ENCODE assay signal across 18 cellular contexts in genomic region chr9:33471361-33471760, GRCh38. TPM values are rescaled to one million over a fixed set of nuclear protein-coding genes. Genes with fewer than 3 reads are reported as not detected.
DNase-seq lines count a peak whose midpoint lies in the region; ATAC-seq and TF ChIP-seq lines count a peak whose summit lies in the region.
"Had no signal": no experiment of that assay in that cellular context is flagged by ENCODE, and none has a peak within 500 bp of the region (broad histone marks: within the 10 kb centered on the region; RNA-seq: fewer than 3 reads in every experiment).

No MANE protein-coding gene starts in this region.

- H3K9me2 ChIP-seq in Karpas-422 (replicated peaks; ENCODE audit: insufficient read depth, low read length), result no peaks in the 10 kb centered on the region

- H3K9me3 ChIP-seq in Karpas-422 (ENCODE audit: low read length) (no peaks in the 10 kb centered on the region), mammary epithelial cell (replicated peaks; ENCODE audit: insufficient read depth, low read length) (no peaks in the 10 kb centered on the region)
- H3K9me3 ChIP-seq: MG63 had no signal

- TF ChIP-seq CTCF in mammary epithelial cell (conservative IDR thresholded peaks at IDR 0.05 in 1 of 2, IDR thresholded peaks at IDR 0.05 in 1 of 2; ENCODE audit: extremely low read depth in 1 of 2, insufficient read depth in 1 of 2, low read depth in 1 of 2, low read length in 2 of 2) (no peak), type B pancreatic cell (conservative IDR thresholded peaks at IDR 0.05) (no peak)

- peak overlapping the region; percentile 61 for H3K4me3 Mint-ChIP-seq in stimulated activated naive CD8-positive, alpha-beta T cell treated with anti-CD3 and anti-CD28 coated beads, Interleukin-15, Interleukin-2, amounts not matched to agents 100 ng/mL and 50 ng/mL, for 24 hours
- H3K4me3 Mint-ChIP-seq in stimulated activated naive CD8-positive, alpha-beta T cell treated with anti-CD3 and anti-CD28 coated beads, Interleukin-15, amount 100 ng/mL, for 72 hours, result peak overlapping the region in 1 of 2 donors; percentile 10
- H3K4me3 Mint-ChIP-seq in type B pancreatic cell, result peak overlapping the region; percentile 1

- CTCF ChIA-PET in mammary epithelial cell (lab: Charles Lee; ENCODE audit: low non-redundant PET), result no interaction called here

- BruUV-seq in mammary epithelial cell (replicated peaks; lab: Mats Ljungman, UMichigan), result no TSS peak

- no peaks in the 10 kb centered on the region for H3K27me3 Mint-ChIP-seq in stimulated activated naive CD8-positive, alpha-beta T cell treated with anti-CD3 and anti-CD28 coated beads, Interleukin-15, Interleukin-2, amounts not matched to agents 100 ng/mL and 50 ng/mL, for 24 hours
- H3K27me3 Mint-ChIP-seq in stimulated activated naive CD8-positive, alpha-beta T cell treated with anti-CD3 and anti-CD28 coated beads, Interleukin-15, amount 100 ng/mL, for 72 hours, result no peaks in the 10 kb centered on the region
- no peaks in the 10 kb centered on the region for H3K27me3 Mint-ChIP-seq in type B pancreatic cell
- H3K27me3 Mint-ChIP-seq: activated CD4-positive, alpha-beta T cell treated with anti-CD3 and anti-CD28 coated beads for 36 hours had no signal

- H3K79me2 ChIP-seq in Karpas-422 (ENCODE audit: low read length) (peaks cover 32% of the 10 kb centered on the region), mammary epithelial cell (ENCODE audit: insufficient read depth, low read length) (peaks cover 36% of the 10 kb centered on the region)

- H3K36me3 ChIP-seq in Karpas-422 (ENCODE audit: insufficient read depth, low read length) (peaks cover 26% of the 10 kb centered on the region), mammary epithelial cell (ENCODE audit: insufficient read depth, low read length) (peaks cover 33% of the 10 kb centered on the region)

- dilution Hi-C loops in mammary epithelial cell (cut with HindIII; ENCODE audit: low sequenced_read_pairs), result no loop called here

- no peak for ATAC-seq in stimulated activated naive CD8-positive, alpha-beta T cell treated with anti-CD3 and anti-CD28 coated beads, Interleukin-15, amount 100 ng/mL, for 72 hours
- ATAC-seq in sciatic nerve, result no peak
- ATAC-seq: activated CD4-positive, alpha-beta T cell treated with anti-CD3 and anti-CD28 coated beads for 36 hours; GM23338 had no signal

- no peaks in the 10 kb centered on the region for H3K27me3 ChIP-seq in Karpas-422 (ENCODE audit: low read length)
- H3K27me3 ChIP-seq in mammary epithelial cell (ENCODE audit: insufficient read depth, low read length), result no peaks in the 10 kb centered on the region
- H3K27me3 ChIP-seq: MG63 had no signal

- H3K9me3 Mint-ChIP-seq in stimulated activated naive CD8-positive, alpha-beta T cell treated with anti-CD3 and anti-CD28 coated beads, Interleukin-15, Interleukin-2, amounts not matched to agents 100 ng/mL and 50 ng/mL, for 24 hours, result no peaks in the 10 kb centered on the region
- no peaks in the 10 kb centered on the region for H3K9me3 Mint-ChIP-seq in stimulated activated naive CD8-positive, alpha-beta T cell treated with anti-CD3 and anti-CD28 coated beads, Interleukin-15, amount 100 ng/mL, for 72 hours
- H3K9me3 Mint-ChIP-seq in type B pancreatic cell, result no peaks in the 10 kb centered on the region
- H3K9me3 Mint-ChIP-seq: GM23338, immature natural killer cell had no signal

- H3K27ac ChIP-seq in Karpas-422 (ENCODE audit: low read length) (no peak overlapping the region), mammary epithelial cell (ENCODE audit: insufficient read depth, low read depth, low read length) (no peak overlapping the region)

- H3K27ac Mint-ChIP-seq in stimulated activated naive CD8-positive, alpha-beta T cell treated with anti-CD3 and anti-CD28 coated beads, Interleukin-15, Interleukin-2, amounts not matched to agents 100 ng/mL and 50 ng/mL, for 24 hours, result peak overlapping the region; percentile 79
- peak overlapping the region in 1 of 2 donors; percentile 36 for H3K27ac Mint-ChIP-seq in stimulated activated naive CD8-positive, alpha-beta T cell treated with anti-CD3 and anti-CD28 coated beads, Interleukin-15, amount 100 ng/mL, for 72 hours
- no peak overlapping the region for H3K27ac Mint-ChIP-seq in type B pancreatic cell
- H3K27ac Mint-ChIP-seq: activated CD4-positive, alpha-beta T cell treated with anti-CD3 and anti-CD28 coated beads for 36 hours; GM23338 had no signal

- peak overlapping the region; percentile 82 for H3K4me2 ChIP-seq in Karpas-422 (ENCODE audit: low read depth, low read length, poor library complexity, severe bottlenecking)
- H3K4me2 ChIP-seq in mammary epithelial cell (ENCODE audit: insufficient read depth, low read depth, low read length), result peak overlapping the region; percentile 12
- H3K4me2 ChIP-seq: GM23338 had no signal

- peaks cover 48% of the 10 kb centered on the region for H3K36me3 Mint-ChIP-seq in stimulated activated naive CD8-positive, alpha-beta T cell treated with anti-CD3 and anti-CD28 coated beads, Interleukin-15, Interleukin-2, amounts not matched to agents 100 ng/mL and 50 ng/mL, for 24 hours (ENCODE audit: low read depth)
- peaks cover 13% of the 10 kb centered on the region for H3K36me3 Mint-ChIP-seq in type B pancreatic cell

- H3K4me3 ChIP-seq in Karpas-422 (ENCODE audit: low read length) (no peak overlapping the region), mammary epithelial cell (replicated peaks in 1 of 3; ENCODE audit: insufficient read depth in 1 of 3, low read depth in 2 of 3, low read length in 3 of 3) (no peak overlapping the region)
- H3K4me3 ChIP-seq: MG63 had no signal

- in situ Hi-C loops in mammary epithelial cell (cut with MboI; ENCODE audit: low sequenced_read_pairs in 2 of 2), result loop anchor here (25.0 kb wide), 2 partner anchors 184 to 234 kb away; partner anchors contain the start of genes NFX1 (in 1 of the 2) and SPINK4 (in 1 of the 2)

- H2AFZ ChIP-seq in Karpas-422 (ENCODE audit: low read length), result no peak overlapping the region
- H2AFZ ChIP-seq in mammary epithelial cell (ENCODE audit: low read depth, low read length), result no peak overlapping the region
- H2AFZ ChIP-seq: GM23338 had no signal

- H3K9ac ChIP-seq in Karpas-422 (ENCODE audit: low read length), result no peak overlapping the region
- no peak overlapping the region for H3K9ac ChIP-seq in mammary epithelial cell (ENCODE audit: insufficient read depth, low read length)

- H3K4me1 Mint-ChIP-seq in stimulated activated naive CD8-positive, alpha-beta T cell treated with anti-CD3 and anti-CD28 coated beads, Interleukin-15, Interleukin-2, amounts not matched to agents 100 ng/mL and 50 ng/mL, for 24 hours (ENCODE audit: low read depth), result peaks cover 27% of the 10 kb centered on the region
- peaks cover 33% of the 10 kb centered on the region for H3K4me1 Mint-ChIP-seq in stimulated activated naive CD8-positive, alpha-beta T cell treated with anti-CD3 and anti-CD28 coated beads, Interleukin-15, amount 100 ng/mL, for 72 hours
- peaks cover 12% of the 10 kb centered on the region for H3K4me1 Mint-ChIP-seq in type B pancreatic cell (ENCODE audit: unreplicated experiment)

- intact Hi-C loops in mammary epithelial cell (cut with micrococcal nuclease), result loop anchor here (5.0 to 10.0 kb wide), 2 partner anchors 131 to 853 kb away; partner anchors contain the start of genes KIF24 and NUDT2
- intact Hi-C loops in sciatic nerve (cut with DNase I), result no loop called here

- no peak for DNase-seq in stimulated activated naive CD8-positive, alpha-beta T cell treated with anti-CD3 and anti-CD28 coated beads, Interleukin-15, amount 100 ng/mL, for 72 hours
- DNase-seq in Karpas-422 (no peak), mammary epithelial cell (no peak), type B pancreatic cell (ENCODE audit: extremely low spot score, unreplicated experiment) (no peak), sciatic nerve (ENCODE audit: low spot score) (no peak), KG1 (lab: John Stamatoyannopoulos, UW) (no peak), mucosa of gallbladder (ENCODE audit: low spot score) (no peak)
- DNase-seq: activated CD4-positive, alpha-beta T cell treated with anti-CD3 and anti-CD28 coated beads for 36 hours; activated CD8-positive, alpha-beta memory T cell treated with anti-CD3 and anti-CD28 coated beads, Interleukin-2, amount 50 U/mL, for 4 hours; immature natural killer cell; MG63; NCI-H2227 treated with DMSO at 0.1 percent for 48 hours; stimulated activated CD4-positive, alpha-beta T cell treated with anti-CD3 and anti-CD28 coated beads, Interleukin-2, amount 100 ng/mL, for 48 hours; substantia nigra had no signal

- H3K4me1 ChIP-seq in Karpas-422 (ENCODE audit: low read length) (peaks cover 17% of the 10 kb centered on the region), mammary epithelial cell (ENCODE audit: insufficient read depth, low read length) (peaks cover 17% of the 10 kb centered on the region)

- whole genome bisulfite sequencing in mammary epithelial cell (ENCODE audit: low coverage, missing lambda C conversion rate), result 75% methylated on average over 2 of the region's 2 CpGs

- H4K20me1 ChIP-seq in Karpas-422 (ENCODE audit: insufficient read depth, low read depth, low read length) (no peaks in the 10 kb centered on the region), mammary epithelial cell (ENCODE audit: insufficient read depth, low read length) (no peaks in the 10 kb centered on the region)

RNA-seq across cellular contexts. Expression of gene NOL6, which starts 2.4 kb away (rescaled TPM):
- total RNA-seq in Karpas-422 (2014; rRNA removed; shearing (Covaris generic); ENCODE audit: low replicate concordance), result 18.6 and 19.7 TPM in 2 replicates
- total RNA-seq in mammary epithelial cell (10 to 100 TPM; 34.2 to 59.0 TPM), type B pancreatic cell (ENCODE audit: low replicate concordance) (39.2 and 46.3 TPM in 2 replicates), sciatic nerve (26.0 TPM), mucosa of gallbladder (18.9 TPM)
- polyA plus RNA-seq in mammary epithelial cell, result 51.8 TPM
- polyA minus RNA-seq in mammary epithelial cell, result 107 TPM

RNA-seq across cellular contexts. Expression of gene AQP3, which starts 24.0 kb away (rescaled TPM):
- total RNA-seq in Karpas-422 (2014; rRNA removed; shearing (Covaris generic); ENCODE audit: low replicate concordance), result not detected in 2 replicates
- 10 to 100 TPM; 11.0 to 20.0 TPM for total RNA-seq in mammary epithelial cell
- 38.7 TPM for polyA plus RNA-seq in mammary epithelial cell
- polyA minus RNA-seq in mammary epithelial cell, result 50.9 TPM
- 33.1 and 67.0 TPM in 2 replicates for total RNA-seq in type B pancreatic cell (ENCODE audit: low replicate concordance)
- 23.7 TPM for total RNA-seq in sciatic nerve
- 26.2 TPM for total RNA-seq in mucosa of gallbladder

RNA-seq across cellular contexts. Expression of gene ANKRD18B, which starts 52.7 kb away (rescaled TPM):
- not detected in 2 replicates for total RNA-seq in Karpas-422 (2014; rRNA removed; shearing (Covaris generic); ENCODE audit: low replicate concordance)
- total RNA-seq in mammary epithelial cell (1 to 10 TPM; 3.0 to 7.2 TPM), type B pancreatic cell (ENCODE audit: low replicate concordance) (2.8 and 10.3 TPM in 2 replicates), sciatic nerve (1.2 TPM), mucosa of gallbladder (2.1 TPM)
- 0.67 TPM for polyA plus RNA-seq in mammary epithelial cell
- not detected for polyA minus RNA-seq in mammary epithelial cell
- total RNA-seq: posterior vena cava, skeletal muscle tissue had no signal
- polyA plus RNA-seq: immature natural killer cell had no signal

Comparison
In these comparisons a context has a peak if more than half of its experiments do, and no peak if none do; other contexts are left out.
1. RNA of gene AQP3, which starts 24.0 kb away (total RNA-seq): 33.1 to 67.0 TPM in type B pancreatic cell, 26.2 TPM in mucosa of gallbladder (single experiment), 23.7 TPM in sciatic nerve (single experiment) and 11.0 to 20.0 TPM in mammary epithelial cell; not detected in Karpas-422; every median in the first group is over 10 times any median in the second.